In the genomic region with DNA sequence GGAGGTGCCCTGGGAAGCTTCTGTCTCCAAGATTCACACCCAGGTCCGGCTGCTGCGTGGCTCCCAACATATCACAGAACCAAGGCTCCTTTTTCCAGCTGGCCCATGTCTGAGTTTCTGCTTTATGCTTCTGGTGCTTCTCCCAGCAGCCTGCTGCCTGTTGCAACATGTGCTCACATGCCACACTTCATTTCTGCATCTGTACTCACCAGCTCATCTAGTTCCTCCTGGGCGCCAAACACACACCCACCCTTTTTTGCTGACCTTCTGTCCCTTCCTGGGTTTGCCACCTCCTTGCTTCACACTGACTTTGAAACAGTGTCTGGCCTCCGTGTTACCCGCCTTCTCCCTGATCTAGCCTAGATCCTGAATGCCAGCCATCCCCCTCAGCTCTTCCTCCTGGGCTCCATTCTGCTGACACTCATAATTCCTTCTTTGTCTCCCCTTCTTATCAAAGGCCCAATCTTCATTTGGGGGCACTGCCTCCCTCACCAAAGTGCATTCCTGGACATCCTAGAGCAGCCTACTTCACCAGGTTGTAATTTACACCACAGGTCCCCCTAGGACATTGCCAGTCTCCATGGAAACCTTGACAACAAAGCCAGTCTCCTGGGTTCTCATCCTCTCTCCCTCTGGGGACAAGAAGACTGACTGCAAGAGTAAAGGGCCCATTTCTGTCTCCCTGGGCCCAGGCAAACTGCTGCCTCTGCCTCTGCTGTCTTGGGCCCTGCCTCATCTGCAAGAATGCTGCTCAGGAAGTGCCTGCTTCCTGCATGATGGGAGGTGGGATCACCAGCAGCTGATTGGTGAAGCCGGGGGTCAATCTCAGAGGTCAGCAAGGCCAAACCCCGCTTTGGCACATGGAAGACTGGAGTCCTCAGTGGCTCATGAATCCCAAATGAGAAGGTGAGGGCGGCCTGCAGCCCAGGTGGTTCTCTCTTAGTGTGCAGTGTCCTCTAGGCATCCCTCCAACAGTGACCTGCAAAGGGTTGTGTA, we compare ENCODE assay signal across 17 cellular contexts. TPM values are rescaled to one million over a fixed set of nuclear protein-coding genes. Genes with fewer than 3 reads are reported as not detected.
DNase-seq lines count a peak whose midpoint lies in the region; ATAC-seq and TF ChIP-seq lines count a peak whose summit lies in the region.
"Had no signal": no experiment of that assay in that cellular context is flagged by ENCODE, and none has a peak within 500 bp of the region (broad histone marks: within the 10 kb centered on the region; RNA-seq: fewer than 3 reads in every experiment).

No MANE protein-coding gene starts in this region.

- DNase-seq in DMS 273 treated with DMSO at 0.1 percent for 48 hours (lab: John Stamatoyannopoulos, UW) = peak; percentile 10
- peak; percentile 32 for DNase-seq in NOMO-1 treated with DMSO at 0.1 percent for 48 hours (lab: John Stamatoyannopoulos, UW; ENCODE audit: unreplicated experiment)
- DNase-seq in esophagus squamous epithelium (lab: John Stamatoyannopoulos, UW) = no peak
- DNase-seq in body of pancreas = no peak
- DNase-seq in AG08396 (ENCODE audit: low spot score) = no peak
- DNase-seq: activated CD4-positive, alpha-beta memory T cell treated with anti-CD3 and anti-CD28 coated beads for 36 hours; activated naive CD4-positive, alpha-beta T cell treated with Interleukin-2 at 50 U/mL for 16 hours; gastrocnemius medialis; left ventricle myocardium inferior; NCI-H1930 had no signal

- H3K27me3 ChIP-seq in esophagus squamous epithelium = no peaks in the 10 kb centered on the region
- H3K27me3 ChIP-seq in parathyroid adenoma (ENCODE audit: control insufficient read depth, insufficient read depth, low read length) = no peaks in the 10 kb centered on the region
- H3K27me3 ChIP-seq in body of pancreas = no peaks in the 10 kb centered on the region
- H3K27me3 ChIP-seq: BLaER1 treated with 17β-estradiol and CSF1 and Interleukin-3, amounts not matched to agents 10 nM and 100 nM; gastrocnemius medialis had no signal

- TF ChIP-seq POLR2A in esophagus squamous epithelium (IDR thresholded peaks at IDR 0.05) (no peak), body of pancreas (IDR thresholded peaks at IDR 0.05) (no peak)

- intact Hi-C loops in esophagus squamous epithelium (cut with DNase I) (no loop called here), body of pancreas (cut with DNase I) (no loop called here)

- H3K36me3 ChIP-seq in esophagus squamous epithelium (no peaks in the 10 kb centered on the region), parathyroid adenoma (ENCODE audit: control insufficient read depth, insufficient read depth, low read length) (no peaks in the 10 kb centered on the region), body of pancreas (replicated peaks in 1 of 2; ENCODE audit: insufficient read depth in 1 of 2, low read depth in 2 of 2) (no peaks in the 10 kb centered on the region)
- H3K36me3 ChIP-seq: BLaER1 treated with 17β-estradiol and CSF1 and Interleukin-3, amounts not matched to agents 10 nM and 100 nM; gastrocnemius medialis; left ventricle myocardium inferior had no signal

- no peaks in the 10 kb centered on the region for H3K79me2 ChIP-seq in parathyroid adenoma

- TF ChIP-seq CTCF in esophagus squamous epithelium (IDR thresholded peaks at IDR 0.05) = no peak
- no peak for TF ChIP-seq CTCF in parathyroid adenoma (IDR thresholded peaks at IDR 0.05)
- TF ChIP-seq CTCF in body of pancreas (IDR thresholded peaks at IDR 0.05) = no peak

- H3K9me3 ChIP-seq in esophagus squamous epithelium = peaks cover 0 to 13% (median 8%) of the 10 kb centered on the region in 3 donors
- no peaks in the 10 kb centered on the region for H3K9me3 ChIP-seq in parathyroid adenoma (ENCODE audit: control insufficient read depth, low read length)
- H3K9me3 ChIP-seq in body of pancreas = no peaks in the 10 kb centered on the region
- H3K9me3 ChIP-seq: gastrocnemius medialis had no signal

- H3K27ac ChIP-seq in esophagus squamous epithelium (peak overlapping the region; percentile 45 to 89 (median 83)), parathyroid adenoma (peak overlapping the region; percentile 81), body of pancreas (no peak overlapping the region)
- H3K27ac ChIP-seq: gastrocnemius medialis, left ventricle myocardium inferior had no signal

- H3K4me2 ChIP-seq in parathyroid adenoma (ENCODE audit: low read length) = no peak overlapping the region

- no peak overlapping the region for H3K9ac ChIP-seq in parathyroid adenoma

- 37 to 40% methylated on average over 5 of the region's 8 CpGs for WGBS in esophagus squamous epithelium, 2 donors
- WGBS in body of pancreas, 2 donors = 77 to 96% methylated on average over 6 to 8 of the region's 8 CpGs

- ATAC-seq in body of pancreas (no peak), GM19463 (IDR thresholded peaks at IDR 0.05; ENCODE audit: unreplicated experiment) (no peak), HG02981 (IDR thresholded peaks at IDR 0.05; ENCODE audit: unreplicated experiment) (no peak)
- ATAC-seq: gastrocnemius medialis had no signal

- H2AFZ ChIP-seq in parathyroid adenoma = peak overlapping the region; percentile 51

- no peak overlapping the region for H3K4me3 ChIP-seq in esophagus squamous epithelium
- no peak overlapping the region for H3K4me3 ChIP-seq in parathyroid adenoma (ENCODE audit: low read depth, low read length)
- no peak overlapping the region for H3K4me3 ChIP-seq in body of pancreas
- H3K4me3 ChIP-seq: BLaER1 treated with 17β-estradiol and CSF1 and Interleukin-3, amounts not matched to agents 10 nM and 100 nM; gastrocnemius medialis; left ventricle myocardium inferior had no signal

- H3K4me1 ChIP-seq in esophagus squamous epithelium = peaks cover 0 to 29% (median 0%) of the 10 kb centered on the region in 3 donors
- H3K4me1 ChIP-seq in parathyroid adenoma = peaks cover 24% of the 10 kb centered on the region
- H3K4me1 ChIP-seq in body of pancreas = no peaks in the 10 kb centered on the region
- H3K4me1 ChIP-seq: gastrocnemius medialis, left ventricle myocardium inferior had no signal

RNA-seq across cellular contexts. Expression of a gene that starts 13.9 kb away (rescaled TPM):
- total RNA-seq in esophagus squamous epithelium (100 to 1,000 TPM in 1 of 4 donors, 10 to 100 TPM in 3; 59.7 to 184 (median 83.5) TPM), body of pancreas (10 to 100 TPM; 17.6 to 31.6 TPM)

RNA-seq across cellular contexts. Expression of a gene that starts 36.8 kb away (rescaled TPM):
- 1 to 10 TPM in 3 of 4 donors, under 1 TPM in 1; 0.15 to 7.4 (median 2.3) TPM for total RNA-seq in esophagus squamous epithelium
- total RNA-seq in body of pancreas = 1 to 10 TPM; 1.6 to 2.9 TPM
- total RNA-seq: activated CD4-positive, alpha-beta memory T cell treated with anti-CD3 and anti-CD28 coated beads for 36 hours; OCI-LY7; T-helper 2 cell treated with Interferon-gamma antibody and Interleukin-4, amounts not matched to agents 100 ng/mL and 5 ng/mL, for 36 hours had no signal

RNA-seq across cellular contexts. Expression of a gene that starts 53.0 kb away (rescaled TPM):
- total RNA-seq in esophagus squamous epithelium = 1 to 10 TPM; 1.9 to 4.7 (median 4.1) TPM
- total RNA-seq in body of pancreas = 1 to 10 TPM; 3.6 to 4.2 TPM
- total RNA-seq: HT-29 had no signal

Comparison
In these comparisons a context has a peak if more than half of its experiments do, and no peak if none do; other contexts are left out.
1. DNase-seq: peak in DMS 273 treated with DMSO at 0.1 percent for 48 hours (single experiment) and NOMO-1 treated with DMSO at 0.1 percent for 48 hours (single experiment); none in esophagus squamous epithelium (single experiment), body of pancreas (0 of 4) and AG08396 (single experiment).
2. H3K27ac ChIP-seq: peak in esophagus squamous epithelium (4 of 4) and parathyroid adenoma (single experiment); none in body of pancreas (0 of 4).